Comparison of ENCODE assay signal across 8 cellular contexts in genomic region chr19:44212250-44212864, GRCh38. TPM values are rescaled to one million over a fixed set of nuclear protein-coding genes. Genes with fewer than 3 reads are reported as not detected.
DNase-seq lines count a peak whose midpoint lies in the region; ATAC-seq and TF ChIP-seq lines count a peak whose summit lies in the region.

ZNF227 (plus strand) TSS chr19:44212532; CDS start chr19:44217793, 5,261 bp downstream.

- ATAC-seq in PC-3 = peak; percentile 97

- peak within 1 kb of the TSS; percentile 48 for H3K27ac ChIP-seq in PC-3 (ENCODE audit: low read length)

- peaks cover 7% of the 10 kb centered on the region; the same call in 1 of the 2 replicates for H3K4me1 ChIP-seq in PC-3 (ENCODE audit: insufficient read depth, low read length)

- no peaks in the 10 kb centered on the region for H3K9me2 ChIP-seq in PC-3 (replicated peaks; ENCODE audit: low read length)

- peaks cover 15 to 31% (median 17%) of the 10 kb centered on the region in 3 donors for H3K4me1 Mint-ChIP-seq in IgD-negative memory B cell

- no peaks in the 10 kb centered on the region for H3F3A ChIP-seq in PC-3 (ENCODE audit: low read length, unreplicated experiment)

- TF ChIP-seq CTCF in GM20000 (IDR thresholded peaks at IDR 0.05; ENCODE audit: extremely low read depth, missing control alignments) (no peak), PC-3 (conservative IDR thresholded peaks at IDR 0.05; ENCODE audit: low read depth, low read length) (no peak)

- POLR2A ChIA-PET in PC-3 (lab: Charles Lee; ENCODE audit: unreplicated experiment) = interaction anchor here (0.6 to 0.7 kb wide), 2 partner anchors 47 to 92 kb away, joined by 4 to 5 read pairs; partner anchors contain the start of genes ZNF226 and ZNF235

- peak; percentile 90 for DNase-seq in COLO668 (lab: John Stamatoyannopoulos, UW; ENCODE audit: unreplicated experiment)
- peak; percentile 79 for DNase-seq in GM20000 (ENCODE audit: low spot score)
- peak; percentile 92 for DNase-seq in PC-3
- peak; percentile 87 for DNase-seq in activated T-cell treated with anti-CD3 and anti-CD28 coated beads, Interleukin-2, amount 50 U/mL, for 48 hours
- peak; percentile 86 to 87 for DNase-seq in erythroblast (lab: John Stamatoyannopoulos, UW)
- DNase-seq in mucosa of gallbladder (ENCODE audit: low spot score) = peak; percentile 92
- DNase-seq in stimulated activated CD8-positive, alpha-beta memory T cell treated with anti-CD3 and anti-CD28 coated beads, Interleukin-4, amount 100 ng/mL, for 24 hours (ENCODE audit: low read depth) = peak; percentile 69

- peak within 1 kb of the TSS; percentile 94 to 99 (median 99) for H3K4me3 Mint-ChIP-seq in IgD-negative memory B cell

- CTCF ChIA-PET in PC-3 (lab: Charles Lee) = interaction anchor here (0.7 kb wide), 1 partner anchor 91 kb away, joined by 5 read pairs; no protein-coding TSS in a partner anchor

- peak within 1 kb of the TSS; percentile 87 for H3K4me2 ChIP-seq in PC-3 (ENCODE audit: low read length)

- intact Hi-C loops in PC-3 (cut with micrococcal nuclease) = loop anchor here (2.0 kb wide), 2 partner anchors 92 to 100 kb away; partner anchors contain the start of genes ZNF225 and ZNF235

- peaks cover 11% of the 10 kb centered on the region for H3K36me3 Mint-ChIP-seq in IgD-negative memory B cell

- peak within 1 kb of the TSS; percentile 97 for H2AFZ ChIP-seq in PC-3 (ENCODE audit: low read length)

- H3K9ac ChIP-seq in PC-3 (ENCODE audit: low read length) = peak within 1 kb of the TSS; percentile 77

- H3K9me3 Mint-ChIP-seq in IgD-negative memory B cell = peaks cover 0 to 3% (median 0%) of the 10 kb centered on the region in 3 donors

- H3K36me3 ChIP-seq in PC-3 (ENCODE audit: low read depth, low read length) = peaks cover under 1% of the 10 kb centered on the region; the same call in 1 of the 2 replicates

- no peaks in the 10 kb centered on the region for H3K27me3 ChIP-seq in PC-3 (ENCODE audit: low read length)

- H3K79me2 ChIP-seq in PC-3 (ENCODE audit: low read length) = peaks cover 26% of the 10 kb centered on the region

- BruUV-seq in PC-3 (replicated peaks; lab: Mats Ljungman, UMichigan) = no TSS peak

- H4K20me1 ChIP-seq in PC-3 (ENCODE audit: low read length) = no peaks in the 10 kb centered on the region

- no peaks in the 10 kb centered on the region for H3K9me3 ChIP-seq in PC-3 (ENCODE audit: low read length)

- peak within 1 kb of the TSS; percentile 90 for H3K4me3 ChIP-seq in PC-3 (ENCODE audit: low read length)

- H3K27me3 Mint-ChIP-seq in IgD-negative memory B cell = no peaks in the 10 kb centered on the region

- H3K27ac Mint-ChIP-seq in IgD-negative memory B cell = peak within 1 kb of the TSS; percentile 89 to 96 (median 92)

- TF ChIP-seq POLR2A in erythroblast (IDR thresholded peaks at IDR 0.05; ENCODE audit: low read length) = peak; percentile 69

RNA-seq across cellular contexts. Expression of gene ZNF227, which starts in this region (rescaled TPM):
- 16.4 TPM for polyA plus RNA-seq in IgD-negative memory B cell
- total RNA-seq in PC-3 (2014; rRNA removed) (4.9 and 8.7 TPM in 2 replicates), mucosa of gallbladder (20.6 TPM)

Comparison
In these comparisons a context has a peak if more than half of its experiments do, and no peak if none do; other contexts are left out.
1. Peak in every context shown above with its lines: DNase-seq, ATAC-seq, H3K4me3 ChIP-seq and H3K27ac ChIP-seq.